ENCODE assay signal across 10 cellular contexts in genomic region chr10:25743832-25744231, GRCh38.
"Had no signal": no experiment of that assay in that cellular context is flagged by ENCODE, and none has a peak within 500 bp of the region (broad histone marks: within the 10 kb centered on the region; RNA-seq: fewer than 3 reads in every experiment).

No MANE protein-coding gene starts in this region.

- ATAC-seq: GM23338, HCT116 had no signal

- H3K27ac Mint-ChIP-seq: GM23338, H9, HFFc6 had no signal

- H3K4me3 Mint-ChIP-seq: GM23338, H9, HFFc6 had no signal

- H3K9me3 Mint-ChIP-seq: GM23338, H9 had no signal

- H3K4me3 ChIP-seq: GM23248, GM23338, HAP-1 had no signal

- H3K4me1 ChIP-seq: HAP-1 had no signal

- FAIRE-seq: H1, H54 had no signal

- H3K9ac ChIP-seq: GM23248 had no signal

- DNase-seq: GM23248, GOT3, H7, H9, HFFc6 had no signal

- H3K9me3 ChIP-seq: HAP-1 had no signal

- H3K27ac ChIP-seq: GM23248 had no signal

- H3K36me3 ChIP-seq: HAP-1 had no signal
